1 cellular context compared by ENCODE assay signal in genomic region chr12:38775-39174, GRCh38. TPM values are rescaled to one million over a fixed set of nuclear protein-coding genes. Genes with fewer than 3 reads are reported as not detected.
"Had no signal": no experiment of that assay in that cellular context is flagged by ENCODE, and none has a peak within 500 bp of the region (broad histone marks: within the 10 kb centered on the region; RNA-seq: fewer than 3 reads in every experiment).

No MANE protein-coding gene starts in this region.

RNA-seq across cellular contexts. Expression of gene IQSEC3, which starts 27.8 kb away (rescaled TPM):
- total RNA-seq: pulmonary artery endothelial cell had no signal
